Comparison of ENCODE assay signal across 36 cellular contexts in genomic region chr4:96189761-96190160, GRCh38.
DNase-seq lines count a peak whose midpoint lies in the region; ATAC-seq, FAIRE-seq and TF ChIP-seq lines count a peak whose summit lies in the region.
"Had no signal": no experiment of that assay in that cellular context is flagged by ENCODE, and none has a peak within 500 bp of the region (broad histone marks: within the 10 kb centered on the region; RNA-seq: fewer than 3 reads in every experiment).

No MANE protein-coding gene starts in this region.

- H3K4me2 ChIP-seq in mammary epithelial cell (ENCODE audit: insufficient read depth, low read depth, low read length), result no peak overlapping the region
- H3K4me2 ChIP-seq: A549; BLaER1; BLaER1 treated with 17β-estradiol and CSF1 and Interleukin-3, amounts not matched to agents 10 nM and 100 nM had no signal

- H3K27ac ChIP-seq in breast epithelium (no peak overlapping the region), mammary epithelial cell (ENCODE audit: insufficient read depth, low read depth, low read length) (no peak overlapping the region)
- H3K27ac ChIP-seq: 22Rv1; A549; BLaER1; BLaER1 treated with 17β-estradiol and CSF1 and Interleukin-3, amounts not matched to agents 10 nM and 100 nM; C4-2B had no signal

- H3K36me3 ChIP-seq in breast epithelium, result no peaks in the 10 kb centered on the region
- H3K36me3 ChIP-seq in mammary epithelial cell (ENCODE audit: insufficient read depth, low read length), result no peaks in the 10 kb centered on the region
- no peaks in the 10 kb centered on the region for H3K36me3 ChIP-seq in bronchial epithelial cell (ENCODE audit: control insufficient read depth, insufficient read depth, low read length)
- no peaks in the 10 kb centered on the region for H3K36me3 ChIP-seq in H7 (replicated peaks; ENCODE audit: control insufficient read depth, insufficient read depth, low read length)
- H3K36me3 ChIP-seq: BE2C; BLaER1; BLaER1 treated with 17β-estradiol and CSF1 and Interleukin-3, amounts not matched to agents 10 nM and 100 nM had no signal

- FAIRE-seq in bronchial epithelial cell (lab: Jason Lieb, UNC), result no peak
- FAIRE-seq: A549, D721Med had no signal

- BruUV-seq in MCF 10A (replicated peaks; lab: Mats Ljungman, UMichigan) (no TSS peak), mammary epithelial cell (replicated peaks; lab: Mats Ljungman, UMichigan) (no TSS peak)

- no peaks in the 10 kb centered on the region for H4K20me1 ChIP-seq in mammary epithelial cell (ENCODE audit: insufficient read depth, low read length)
- H4K20me1 ChIP-seq: BLaER1; BLaER1 treated with 17β-estradiol and CSF1 and Interleukin-3, amounts not matched to agents 10 nM and 100 nM had no signal

- dilution Hi-C loops in mammary epithelial cell (cut with HindIII; ENCODE audit: low sequenced_read_pairs), result no loop called here

- H3K36me3 Mint-ChIP-seq in MCF 10A (ENCODE audit: insufficient read depth, unreplicated experiment), result no peaks in the 10 kb centered on the region
- H3K36me3 Mint-ChIP-seq in T-cell, result no peaks in the 10 kb centered on the region
- H3K36me3 Mint-ChIP-seq: CD14-positive monocyte; CD4-positive, alpha-beta memory T cell; CD4-positive, CD25-positive, alpha-beta regulatory T cell; CD8-positive, alpha-beta memory T cell; CD8-positive, alpha-beta T cell had no signal

- H3K79me2 ChIP-seq in mammary epithelial cell (ENCODE audit: insufficient read depth, low read length), result no peaks in the 10 kb centered on the region

- H3K27me3 ChIP-seq in breast epithelium (no peaks in the 10 kb centered on the region), mammary epithelial cell (ENCODE audit: insufficient read depth, low read length) (no peaks in the 10 kb centered on the region), bronchial epithelial cell (ENCODE audit: control insufficient read depth, insufficient read depth, low read length) (no peaks in the 10 kb centered on the region), H7 (ENCODE audit: control insufficient read depth, insufficient read depth, low read length) (no peaks in the 10 kb centered on the region)
- H3K27me3 ChIP-seq: BE2C; BLaER1; BLaER1 treated with 17β-estradiol and CSF1 and Interleukin-3, amounts not matched to agents 10 nM and 100 nM had no signal

- in situ Hi-C loops in mammary epithelial cell (cut with MboI; ENCODE audit: low sequenced_read_pairs in 2 of 2), result no loop called here

- H2AFZ ChIP-seq in mammary epithelial cell (ENCODE audit: low read depth, low read length), result no peak overlapping the region

- CTCF ChIA-PET in MCF 10A (lab: Yijun Ruan, JAX) (no interaction called here), mammary epithelial cell (lab: Charles Lee; ENCODE audit: low non-redundant PET) (no interaction called here), T-cell (lab: Charles Lee) (no interaction called here)

- H3K27me3 Mint-ChIP-seq in MCF 10A (ENCODE audit: insufficient read depth, unreplicated experiment) (no peaks in the 10 kb centered on the region), T-cell (no peaks in the 10 kb centered on the region)
- H3K27me3 Mint-ChIP-seq: B cell; CD4-positive, alpha-beta memory T cell; CD4-positive, alpha-beta T cell; CD4-positive, CD25-positive, alpha-beta regulatory T cell; CD8-positive, alpha-beta memory T cell had no signal

- H3K4me3 Mint-ChIP-seq in MCF 10A (ENCODE audit: unreplicated experiment) (no peak overlapping the region), T-cell (no peak overlapping the region)
- H3K4me3 Mint-ChIP-seq: B cell; CD14-positive monocyte; CD4-positive, alpha-beta memory T cell; CD4-positive, alpha-beta T cell; CD4-positive, CD25-positive, alpha-beta regulatory T cell; CD8-positive, alpha-beta memory T cell; CD8-positive, alpha-beta T cell had no signal

- H3K9me3 Mint-ChIP-seq in MCF 10A (ENCODE audit: unreplicated experiment) (no peaks in the 10 kb centered on the region), T-cell (peaks cover 3 to 4% (median 4%) of the 10 kb centered on the region in 3 donors)
- H3K9me3 Mint-ChIP-seq: CD4-positive, alpha-beta T cell had no signal

- intact Hi-C loops in MCF 10A (cut with micrococcal nuclease) (no loop called here), breast epithelium (cut with DNase I; ENCODE audit: low total_unique reads) (loop anchor here (2.0 kb wide), 1 partner anchor 53 kb away; no protein-coding TSS in a partner anchor), mammary epithelial cell (cut with micrococcal nuclease) (no loop called here), cardiac septum (cut with DNase I) (no loop called here)

- H3K4me1 ChIP-seq in breast epithelium (no peaks in the 10 kb centered on the region), mammary epithelial cell (ENCODE audit: insufficient read depth, low read length) (no peaks in the 10 kb centered on the region)
- H3K4me1 ChIP-seq: A549; BE2C; BLaER1; BLaER1 treated with 17β-estradiol and CSF1 and Interleukin-3, amounts not matched to agents 10 nM and 100 nM; Caco-2 had no signal

- H3K9me3 ChIP-seq in breast epithelium (no peaks in the 10 kb centered on the region), mammary epithelial cell (replicated peaks; ENCODE audit: insufficient read depth, low read length) (no peaks in the 10 kb centered on the region)
- H3K9me3 ChIP-seq: A549; BE2C; BLaER1; BLaER1 treated with 17β-estradiol and CSF1 and Interleukin-3, amounts not matched to agents 10 nM and 100 nM; Caco-2 had no signal

- POLR2A ChIA-PET in MCF 10A (lab: Yijun Ruan, JAX) (no interaction called here), T-cell (lab: Charles Lee) (no interaction called here)

- H3K9ac ChIP-seq in mammary epithelial cell (ENCODE audit: insufficient read depth, low read length), result no peak overlapping the region
- H3K9ac ChIP-seq: BLaER1; BLaER1 treated with 17β-estradiol and CSF1 and Interleukin-3, amounts not matched to agents 10 nM and 100 nM had no signal

- no peak for ATAC-seq in T-cell (replicated peaks in 1 of 4)
- ATAC-seq: A549; CD8-positive, alpha-beta T cell had no signal

- DNase-seq in MCF 10A (ENCODE audit: unreplicated experiment) (peak; percentile 8), breast epithelium (ENCODE audit: low spot score in 2 of 2) (no peak), mammary epithelial cell (peak; percentile 44), bronchial epithelial cell (ENCODE audit: low read depth) (peak; percentile 55), epithelial cell of esophagus (ENCODE audit: low read depth) (peak; percentile 56), H7 (no peak), T-cell (no peak), cardiac septum (ENCODE audit: low spot score) (no peak)
- DNase-seq: 8988T; ACHN; AML-193; BE2C; C1 segment of cervical spinal cord; Caco-2; Calu3; CD4-positive, alpha-beta memory T cell; CD4-positive, alpha-beta T cell; CD4-positive, CD25-positive, alpha-beta regulatory T cell; CD8-positive, alpha-beta memory T cell; CD8-positive, alpha-beta T cell; COR-L47; DMS 273 treated with DMSO at 0.1 percent for 48 hours; DMS153; DMS53; DMS79; DMS79 treated with DMSO at 0.1 percent for 48 hours; DND-41; EL had no signal

- no peak for TF ChIP-seq POLR2A in breast epithelium (IDR thresholded peaks at IDR 0.05)

- H3K4me3 ChIP-seq in breast epithelium (no peak overlapping the region), mammary epithelial cell (replicated peaks in 1 of 3; ENCODE audit: insufficient read depth in 1 of 3, low read depth in 2 of 3, low read length in 3 of 3) (no peak overlapping the region), bronchial epithelial cell (ENCODE audit: low read depth, low read length) (no peak overlapping the region), epithelial cell of esophagus (ENCODE audit: low read length) (no peak overlapping the region), H7 (ENCODE audit: insufficient read depth, low read depth, low read length) (no peak overlapping the region)
- H3K4me3 ChIP-seq: A549; BLaER1; BLaER1 treated with 17β-estradiol and CSF1 and Interleukin-3, amounts not matched to agents 10 nM and 100 nM had no signal

- H3K27ac Mint-ChIP-seq in MCF 10A (ENCODE audit: low read depth, unreplicated experiment) (no peak overlapping the region), T-cell (no peak overlapping the region)
- H3K27ac Mint-ChIP-seq: B cell; CD14-positive monocyte; CD4-positive, alpha-beta memory T cell; CD4-positive, alpha-beta T cell; CD4-positive, CD25-positive, alpha-beta regulatory T cell; CD8-positive, alpha-beta memory T cell; CD8-positive, alpha-beta T cell had no signal

- H3K4me1 Mint-ChIP-seq in MCF 10A (ENCODE audit: insufficient read depth, unreplicated experiment) (peaks cover 5% of the 10 kb centered on the region), T-cell (no peaks in the 10 kb centered on the region)
- H3K4me1 Mint-ChIP-seq: B cell; CD14-positive monocyte; CD4-positive, alpha-beta memory T cell; CD4-positive, CD25-positive, alpha-beta regulatory T cell; CD8-positive, alpha-beta memory T cell had no signal

- TF ChIP-seq CTCF in MCF 10A (IDR thresholded peaks at IDR 0.05; ENCODE audit: unreplicated experiment), result no peak
- TF ChIP-seq CTCF in breast epithelium (IDR thresholded peaks at IDR 0.05), result no peak
- TF ChIP-seq CTCF in mammary epithelial cell (conservative IDR thresholded peaks at IDR 0.05 in 1 of 2, IDR thresholded peaks at IDR 0.05 in 1 of 2; ENCODE audit: extremely low read depth in 1 of 2, insufficient read depth in 1 of 2, low read depth in 1 of 2, low read length in 2 of 2), result no peak
- TF ChIP-seq CTCF in bronchial epithelial cell (IDR thresholded peaks at IDR 0.05; ENCODE audit: insufficient read depth, low read length, severe bottlenecking), result no peak
- no peak for TF ChIP-seq CTCF in epithelial cell of esophagus (IDR thresholded peaks at IDR 0.05; ENCODE audit: insufficient read depth, low read depth, low read length, missing control alignments)

Comparison
In these comparisons a context has a peak if more than half of its experiments do, and no peak if none do; other contexts are left out.
1. DNase-seq: peak in MCF 10A (single experiment), mammary epithelial cell (single experiment), bronchial epithelial cell (single experiment) and epithelial cell of esophagus (single experiment); none in breast epithelium (0 of 2), H7 (single experiment), T-cell (0 of 34) and cardiac septum (single experiment).